Comparison of ENCODE assay signal across 9 cellular contexts in the genomic region with DNA sequence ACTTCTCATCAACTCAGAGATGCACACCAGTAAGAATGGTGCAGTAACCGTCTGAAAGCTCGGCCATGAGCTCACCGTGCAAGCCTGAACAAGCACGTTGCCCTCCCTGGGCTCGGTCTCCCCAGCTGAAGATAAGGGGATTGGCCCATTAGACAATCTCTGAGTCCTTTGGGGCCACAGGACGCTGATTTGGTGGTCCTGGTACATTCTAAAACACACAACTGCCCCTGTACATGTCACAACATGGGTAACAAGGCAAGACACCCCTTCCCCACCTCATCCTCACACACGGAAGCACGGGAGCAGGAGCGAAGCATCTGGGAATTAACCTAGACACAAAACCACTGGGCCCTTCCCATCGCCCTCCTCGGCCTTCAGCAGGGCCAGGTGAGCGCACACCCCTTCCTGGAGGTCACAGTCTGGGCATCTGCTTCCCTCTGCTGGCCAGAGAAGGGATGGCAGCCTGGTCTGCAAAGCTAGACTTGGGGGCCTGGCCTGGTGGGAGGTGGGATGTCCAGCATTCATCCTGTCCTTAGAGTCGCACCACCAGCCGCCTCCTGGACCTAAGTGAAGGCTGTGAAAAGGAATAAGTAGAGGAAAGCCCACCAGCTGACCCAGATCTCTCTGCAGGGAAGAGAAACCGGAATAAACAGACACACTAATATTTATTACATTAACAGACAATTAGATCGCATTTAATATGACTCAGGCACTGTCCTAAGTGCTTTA. TPM values are rescaled to one million over a fixed set of nuclear protein-coding genes. Genes with fewer than 3 reads are reported as not detected.
DNase-seq lines count a peak whose midpoint lies in the region; ATAC-seq and TF ChIP-seq lines count a peak whose summit lies in the region.
"Had no signal": no experiment of that assay in that cellular context is flagged by ENCODE, and none has a peak within 500 bp of the region (broad histone marks: within the 10 kb centered on the region; RNA-seq: fewer than 3 reads in every experiment).

No MANE protein-coding gene starts in this region.

- H3K27ac Mint-ChIP-seq in CD8-positive, alpha-beta T cell: no peak overlapping the region
- H3K27ac Mint-ChIP-seq in immature natural killer cell: no peak overlapping the region

- no peak overlapping the region for H3K4me3 ChIP-seq in CD8-positive, alpha-beta T cell (ENCODE audit: low read depth, low read length)
- no peak overlapping the region for H3K4me3 ChIP-seq in astrocyte of the cerebellum (ENCODE audit: low read depth, low read length)
- H3K4me3 ChIP-seq: SK-N-MC had no signal

- no peaks in the 10 kb centered on the region for H3K4me1 ChIP-seq in CD8-positive, alpha-beta T cell (ENCODE audit: insufficient read depth, low read length)

- H3K9me3 ChIP-seq in CD8-positive, alpha-beta T cell (ENCODE audit: low read length): no peaks in the 10 kb centered on the region

- no peaks in the 10 kb centered on the region for H3K27me3 ChIP-seq in CD8-positive, alpha-beta T cell (ENCODE audit: insufficient read depth, low read length)

- peak; percentile 85 for TF ChIP-seq CTCF in CD8-positive, alpha-beta T cell (IDR thresholded peaks at IDR 0.05)
- TF ChIP-seq CTCF in astrocyte of the cerebellum (IDR thresholded peaks at IDR 0.05; ENCODE audit: low read depth, low read length, missing control alignments): peak; percentile 98

- ATAC-seq in CD8-positive, alpha-beta T cell: peak; percentile 96
- ATAC-seq in GM21390 (IDR thresholded peaks at IDR 0.05; ENCODE audit: unreplicated experiment) (peak; percentile 67), HG03442 (IDR thresholded peaks at IDR 0.05; ENCODE audit: unreplicated experiment) (no peak)

- no peak overlapping the region for H3K27ac ChIP-seq in CD8-positive, alpha-beta T cell (ENCODE audit: low read depth, low read length)
- H3K27ac ChIP-seq: SK-N-MC had no signal

- no peaks in the 10 kb centered on the region for H3K9me3 Mint-ChIP-seq in CD8-positive, alpha-beta T cell
- peaks cover 0 to 2% (median 0%) of the 10 kb centered on the region in 6 donors for H3K9me3 Mint-ChIP-seq in immature natural killer cell

- intact Hi-C loops in CD8-positive, alpha-beta T cell (cut with DNase I, micrococcal nuclease): loop anchor here (1.0 to 5.0 kb wide), 2 partner anchors 201 to 415 kb away; no protein-coding TSS in a partner anchor

- no peak overlapping the region for H3K4me3 Mint-ChIP-seq in CD8-positive, alpha-beta T cell
- no peak overlapping the region for H3K4me3 Mint-ChIP-seq in immature natural killer cell

- in situ Hi-C loops in astrocyte of the cerebellum (cut with HindIII; ENCODE audit: low sequenced_read_pairs): no loop called here

- H3K4me1 Mint-ChIP-seq in CD8-positive, alpha-beta T cell (ENCODE audit: low read depth): peaks cover 3% of the 10 kb centered on the region
- H3K4me1 Mint-ChIP-seq in immature natural killer cell: no peaks in the 10 kb centered on the region

- CTCF ChIA-PET in CD8-positive, alpha-beta T cell (lab: Charles Lee): interaction anchor here (0.6 to 7.7 kb wide), 36 partner anchors 8 to 505 kb away, joined by 3 to 141 read pairs (median 5); a partner anchor contains a TSS

- H3K36me3 ChIP-seq in CD8-positive, alpha-beta T cell (ENCODE audit: insufficient read depth, low read length): no peaks in the 10 kb centered on the region

- POLR2A ChIA-PET in CD8-positive, alpha-beta T cell (lab: Charles Lee): interaction anchor here (0.6 to 1.1 kb wide), 4 partner anchors 10 to 198 kb away, joined by 3 to 4 read pairs (median 3); a partner anchor contains a TSS

- H3K27me3 Mint-ChIP-seq in CD8-positive, alpha-beta T cell (ENCODE audit: low read depth): peaks cover 39% of the 10 kb centered on the region
- H3K27me3 Mint-ChIP-seq in immature natural killer cell (ENCODE audit: low read depth in 3 of 3): peaks cover 3 to 28% (median 21%) of the 10 kb centered on the region in 3 donors

- no peaks in the 10 kb centered on the region for H3K36me3 Mint-ChIP-seq in CD8-positive, alpha-beta T cell
- H3K36me3 Mint-ChIP-seq in immature natural killer cell: no peaks in the 10 kb centered on the region

- peak; percentile 58 to 85 (median 72) for DNase-seq in CD8-positive, alpha-beta T cell
- DNase-seq in NAMALWA (ENCODE audit: low spot score) (peak; percentile 86), T-helper 22 cell (ENCODE audit: low read depth) (peak; percentile 42), astrocyte of the cerebellum (ENCODE audit: low read depth) (no peak), immature natural killer cell (peak; percentile 63 to 69 (median 64))
- DNase-seq in stimulated activated CD4-positive, alpha-beta T cell treated with anti-CD3 and anti-CD28 coated beads, Interleukin-1b, Interleukin-23, amount 100 ng/mL, for 4 hours (ENCODE audit: low read depth in 2 of 2): peak; percentile 63 to 76

RNA-seq across cellular contexts. Expression of a gene that starts 18.9 kb away (rescaled TPM):
- total RNA-seq in CD8-positive, alpha-beta T cell: 1 to 10 TPM; 2.5 to 2.9 TPM
- polyA plus RNA-seq in immature natural killer cell: 10 to 100 TPM; 30.7 to 41.6 (median 34.4) TPM
